ENCODE assay signal across 19 cellular contexts in genomic region chr13:90974249-90974954, GRCh38.
"Had no signal": no experiment of that assay in that cellular context is flagged by ENCODE, and none has a peak within 500 bp of the region (broad histone marks: within the 10 kb centered on the region; RNA-seq: fewer than 3 reads in every experiment).

No MANE protein-coding gene starts in this region.

- H3K27ac Mint-ChIP-seq: activated CD4-positive, alpha-beta memory T cell treated with anti-CD3 and anti-CD28 coated beads for 36 hours; activated naive CD8-positive, alpha-beta T cell treated with anti-CD3 and anti-CD28 coated beads, Interleukin-2, amount 10 ng/mL, durations not matched to agents 7 days and 5 days; activated T-helper 2 cell treated with anti-CD3 and anti-CD28 coated beads, Interferon-gamma antibody, Interleukin-2, Interleukin-4, amounts not matched to agents 10 μg/mL and 5 μg/mL and 100 μg/mL, durations not matched to agents 14 hours and 24 hours and 36 hours; natural killer cell; stimulated activated naive B cell treated with anti-CD40 and anti-IgM and Interleukin-4, amounts not matched to agents 10 μg/mL and 1 μg/mL and 100 μg/mL, for 72 hours had no signal

- H3K27ac ChIP-seq: body of pancreas, dorsolateral prefrontal cortex, parathyroid adenoma, right lobe of liver, WERI-Rb-1 had no signal

- H3K36me3 ChIP-seq: right lobe of liver, WERI-Rb-1 had no signal

- H3K27me3 Mint-ChIP-seq: activated CD4-positive, alpha-beta memory T cell treated with anti-CD3 and anti-CD28 coated beads for 36 hours; activated naive CD8-positive, alpha-beta T cell treated with anti-CD3 and anti-CD28 coated beads, Interleukin-2, amount 10 ng/mL, durations not matched to agents 7 days and 5 days; stimulated activated naive B cell treated with anti-CD40 and anti-IgM and Interleukin-4, amounts not matched to agents 10 μg/mL and 1 μg/mL and 100 μg/mL, for 72 hours had no signal

- H3K4me1 ChIP-seq: body of pancreas, parathyroid adenoma, right lobe of liver had no signal

- DNase-seq: activated CD4-positive, alpha-beta memory T cell treated with anti-CD3 and anti-CD28 coated beads for 36 hours; activated naive CD4-positive, alpha-beta T cell treated with Interleukin-2 at 50 U/mL for 16 hours; activated naive CD8-positive, alpha-beta T cell treated with anti-CD3 and anti-CD28 coated beads, Interleukin-2, amount 10 ng/mL, durations not matched to agents 7 days and 5 days; activated T-cell treated with anti-CD3 and anti-CD28 coated beads, Interleukin-2, amount 50 U/mL, for 1 hour; body of pancreas; caudate nucleus; dorsolateral prefrontal cortex; foreskin fibroblast; kidney; natural killer cell; right lobe of liver; small intestine; stimulated activated CD4-positive, alpha-beta T cell treated with anti-CD3 and anti-CD28 coated beads, Interleukin-4, amount 100 ng/mL, for 4 hours; stimulated activated naive B cell treated with anti-CD40 and anti-IgM and Interleukin-4, amounts not matched to agents 10 μg/mL and 1 μg/mL and 100 μg/mL, for 72 hours; WERI-Rb-1 had no signal

- H3K9ac ChIP-seq: parathyroid adenoma had no signal

- H3K4me1 Mint-ChIP-seq: activated naive CD8-positive, alpha-beta T cell treated with anti-CD3 and anti-CD28 coated beads, Interleukin-2, amount 10 ng/mL, durations not matched to agents 7 days and 5 days; natural killer cell; stimulated activated naive B cell treated with anti-CD40 and anti-IgM and Interleukin-4, amounts not matched to agents 10 μg/mL and 1 μg/mL and 100 μg/mL, for 72 hours had no signal

- H3K27me3 ChIP-seq: body of pancreas, right lobe of liver had no signal

- ATAC-seq: body of pancreas; left lobe of liver; natural killer cell; right lobe of liver; stimulated activated naive B cell treated with anti-CD40 and anti-IgM and Interleukin-4, amounts not matched to agents 10 μg/mL and 1 μg/mL and 100 μg/mL, for 72 hours had no signal

- H3K4me3 Mint-ChIP-seq: activated CD4-positive, alpha-beta memory T cell treated with anti-CD3 and anti-CD28 coated beads for 36 hours; activated naive CD8-positive, alpha-beta T cell treated with anti-CD3 and anti-CD28 coated beads, Interleukin-2, amount 10 ng/mL, durations not matched to agents 7 days and 5 days; natural killer cell; stimulated activated naive B cell treated with anti-CD40 and anti-IgM and Interleukin-4, amounts not matched to agents 10 μg/mL and 1 μg/mL and 100 μg/mL, for 72 hours had no signal

- H3K4me3 ChIP-seq: body of pancreas, dorsolateral prefrontal cortex, lung, right lobe of liver had no signal

- H3K36me3 Mint-ChIP-seq: activated CD4-positive, alpha-beta memory T cell treated with anti-CD3 and anti-CD28 coated beads for 36 hours; activated naive CD8-positive, alpha-beta T cell treated with anti-CD3 and anti-CD28 coated beads, Interleukin-2, amount 10 ng/mL, durations not matched to agents 7 days and 5 days; natural killer cell; stimulated activated naive B cell treated with anti-CD40 and anti-IgM and Interleukin-4, amounts not matched to agents 10 μg/mL and 1 μg/mL and 100 μg/mL, for 72 hours had no signal

- H3K9me3 ChIP-seq: body of pancreas, right lobe of liver had no signal

- H3K9me3 Mint-ChIP-seq: activated CD4-positive, alpha-beta memory T cell treated with anti-CD3 and anti-CD28 coated beads for 36 hours; activated naive CD8-positive, alpha-beta T cell treated with anti-CD3 and anti-CD28 coated beads, Interleukin-2, amount 10 ng/mL, durations not matched to agents 7 days and 5 days; activated T-helper 2 cell treated with anti-CD3 and anti-CD28 coated beads, Interferon-gamma antibody, Interleukin-2, Interleukin-4, amounts not matched to agents 10 μg/mL and 5 μg/mL and 100 μg/mL, durations not matched to agents 14 hours and 24 hours and 36 hours had no signal
